Comparison of ENCODE assay signal across 8 cellular contexts in genomic region chr11:33700425-33701271, GRCh38. TPM values are rescaled to one million over a fixed set of nuclear protein-coding genes. Genes with fewer than 3 reads are reported as not detected.
DNase-seq lines count a peak whose midpoint lies in the region; ATAC-seq and TF ChIP-seq lines count a peak whose summit lies in the region.

C11orf91 (minus strand) TSS chr11:33700826; CDS start chr11:33700740, 86 bp downstream.

- intact Hi-C loops in activated CD4-positive, alpha-beta T cell treated with anti-CD3 and anti-CD28 coated beads for 36 hours (cut with DNase I, micrococcal nuclease) = loop anchor here (1.0 to 5.0 kb wide), 8 partner anchors 31 to 1118 kb away; partner anchors contain the start of genes CD59 (in 2 of the 2), EIF3M (in 1 of the 2), FBXO3 (in 1 of the 2) and HIPK3 (in 1 of the 2)

- H3K27ac Mint-ChIP-seq in activated CD4-positive, alpha-beta T cell treated with anti-CD3 and anti-CD28 coated beads for 36 hours = peak within 1 kb of the TSS; percentile 45

- DNase-seq in Ammon's horn (ENCODE audit: low spot score) (peak; percentile 96), GM19238 (ENCODE audit: insufficient read length, low spot score) (peak; percentile 83), NCI-H460 (ENCODE audit: extremely low read depth, low read depth) (peak; percentile 85), choroid plexus epithelial cell (ENCODE audit: low read depth) (peak; percentile 99), kidney glomerular epithelial cell (lab: John Stamatoyannopoulos, UW) (peak; percentile 92)
- DNase-seq in activated CD4-positive, alpha-beta T cell treated with anti-CD3 and anti-CD28 coated beads for 36 hours = peak; percentile 94
- peak; percentile 96 for DNase-seq in stimulated activated CD4-positive, alpha-beta T cell treated with anti-CD3 and anti-CD28 coated beads, Interleukin-15, amount 100 ng/mL, for 24 hours

- H3K27me3 Mint-ChIP-seq in activated CD4-positive, alpha-beta T cell treated with anti-CD3 and anti-CD28 coated beads for 36 hours = peaks cover 16% of the 10 kb centered on the region

- H3K4me3 ChIP-seq in choroid plexus epithelial cell (ENCODE audit: low read depth, low read length) = peak within 1 kb of the TSS; percentile 65

- POLR2A ChIA-PET in activated CD4-positive, alpha-beta T cell treated with anti-CD3 and anti-CD28 coated beads for 36 hours (lab: Charles Lee) = interaction anchor here (0.6 kb wide), 1 partner anchor 783 kb away, joined by 7 read pairs; no protein-coding TSS in a partner anchor

- peaks cover 18% of the 10 kb centered on the region for H3K4me1 Mint-ChIP-seq in activated CD4-positive, alpha-beta T cell treated with anti-CD3 and anti-CD28 coated beads for 36 hours

- no peaks in the 10 kb centered on the region for H3K36me3 Mint-ChIP-seq in activated CD4-positive, alpha-beta T cell treated with anti-CD3 and anti-CD28 coated beads for 36 hours (ENCODE audit: low read depth)

- peak; percentile 90 for ATAC-seq in HG03432 (IDR thresholded peaks at IDR 0.05; ENCODE audit: unreplicated experiment)
- ATAC-seq in activated CD4-positive, alpha-beta T cell treated with anti-CD3 and anti-CD28 coated beads for 36 hours = peak; percentile 93

- CTCF ChIA-PET in activated CD4-positive, alpha-beta T cell treated with anti-CD3 and anti-CD28 coated beads for 36 hours (lab: Charles Lee) = interaction anchor here (0.7 to 3.8 kb wide), 6 partner anchors 15 to 58 kb away, joined by 3 to 16 read pairs (median 4); no protein-coding TSS in a partner anchor

- H3K4me3 Mint-ChIP-seq in activated CD4-positive, alpha-beta T cell treated with anti-CD3 and anti-CD28 coated beads for 36 hours = peak within 1 kb of the TSS; percentile 74

- no peak for TF ChIP-seq CTCF in choroid plexus epithelial cell (conservative IDR thresholded peaks at IDR 0.05; ENCODE audit: low read depth, low read length)

- no peaks in the 10 kb centered on the region for H3K9me3 Mint-ChIP-seq in activated CD4-positive, alpha-beta T cell treated with anti-CD3 and anti-CD28 coated beads for 36 hours (ENCODE audit: low read depth)

RNA-seq across cellular contexts. Expression of gene C11orf91, which starts in this region (rescaled TPM):
- not detected in 2 replicates for total RNA-seq in NCI-H460 (2014; rRNA removed; shearing (Covaris generic))
- not detected in 2 replicates for polyA plus RNA-seq in NCI-H460 (2014; cell fraction: nucleus; rRNA removed)
- not detected for total RNA-seq in activated CD4-positive, alpha-beta T cell treated with anti-CD3 and anti-CD28 coated beads for 36 hours

Comparison
In these comparisons a context has a peak if more than half of its experiments do, and no peak if none do; other contexts are left out.
1. Peak in every context shown above with its lines: DNase-seq, ATAC-seq and H3K4me3 ChIP-seq.
2. Peak in DNase-seq in NCI-H460; RNA of the gene not detected or under 1 TPM.
3. Peak in DNase-seq and ATAC-seq in activated CD4-positive, alpha-beta T cell treated with anti-CD3 and anti-CD28 coated beads for 36 hours; RNA of the gene not detected or under 1 TPM.